Comparison of ENCODE assay signal across 18 cellular contexts in genomic region chr3:56917337-56917697, GRCh38.
DNase-seq lines count a peak whose midpoint lies in the region; ATAC-seq and TF ChIP-seq lines count a peak whose summit lies in the region.
"Had no signal": no experiment of that assay in that cellular context is flagged by ENCODE, and none has a peak within 500 bp of the region (broad histone marks: within the 10 kb centered on the region; RNA-seq: fewer than 3 reads in every experiment).

No MANE protein-coding gene starts in this region.

- no peaks in the 10 kb centered on the region for H4K20me1 ChIP-seq in OCI-LY1 (ENCODE audit: insufficient read depth, low read length)

- H3K27me3 Mint-ChIP-seq in activated T-cell treated with anti-CD3 and anti-CD28 coated beads, Interleukin-2, amount 50 U/mL, for 72 hours (ENCODE audit: low read depth), result no peaks in the 10 kb centered on the region
- H3K27me3 Mint-ChIP-seq in brain, result peaks cover 2% of the 10 kb centered on the region
- H3K27me3 Mint-ChIP-seq in stimulated activated naive CD8-positive, alpha-beta T cell treated with anti-CD3 and anti-CD28 coated beads, Interleukin-15, amount 100 ng/mL, for 72 hours, result no peaks in the 10 kb centered on the region

- H3K4me3 ChIP-seq in OCI-LY1 (ENCODE audit: low read depth, low read length, poor library complexity, severe bottlenecking), result peak overlapping the region; percentile 10
- H3K4me3 ChIP-seq: body of pancreas, dorsolateral prefrontal cortex, K562 had no signal

- no peak overlapping the region for H3K9ac ChIP-seq in OCI-LY1 (ENCODE audit: low read length)
- H3K9ac ChIP-seq: SK-N-SH had no signal

- H3K4me1 ChIP-seq in OCI-LY1 (ENCODE audit: insufficient read depth, low read length, severe bottlenecking), result peaks cover 58% of the 10 kb centered on the region
- H3K4me1 ChIP-seq: body of pancreas had no signal

- H3K4me3 Mint-ChIP-seq in activated T-cell treated with anti-CD3 and anti-CD28 coated beads, Interleukin-2, amount 50 U/mL, for 72 hours, result peak overlapping the region; percentile 89 to 95
- H3K4me3 Mint-ChIP-seq in brain, result no peak overlapping the region
- H3K4me3 Mint-ChIP-seq in stimulated activated naive CD8-positive, alpha-beta T cell treated with anti-CD3 and anti-CD28 coated beads, Interleukin-15, amount 100 ng/mL, for 72 hours, result peak overlapping the region; percentile 89 to 96
- H3K4me3 Mint-ChIP-seq: neural crest cell had no signal

- H3F3A ChIP-seq in OCI-LY1 (ENCODE audit: insufficient read depth, low read length), result peaks cover 8% of the 10 kb centered on the region; the same call in 1 of the 2 replicates

- no peak for ATAC-seq in activated T-cell treated with anti-CD3 and anti-CD28 coated beads, Interleukin-2, amount 50 U/mL, for 72 hours (replicated peaks in 1 of 2)
- no peak for ATAC-seq in stimulated activated naive CD8-positive, alpha-beta T cell treated with anti-CD3 and anti-CD28 coated beads, Interleukin-15, amount 100 ng/mL, for 72 hours
- ATAC-seq in GM19324 (IDR thresholded peaks at IDR 0.05; ENCODE audit: low FRiP score, unreplicated experiment) (no peak), GM19351 (IDR thresholded peaks at IDR 0.05; ENCODE audit: unreplicated experiment) (no peak)
- ATAC-seq: body of pancreas, K562 had no signal

- H3K36me3 Mint-ChIP-seq in activated T-cell treated with anti-CD3 and anti-CD28 coated beads, Interleukin-2, amount 50 U/mL, for 72 hours (ENCODE audit: insufficient read depth in 2 of 2), result peaks cover 0 to 4% of the 10 kb centered on the region in 2 donors
- no peaks in the 10 kb centered on the region for H3K36me3 Mint-ChIP-seq in brain

- no peaks in the 10 kb centered on the region for H3K27me3 ChIP-seq in OCI-LY1 (ENCODE audit: insufficient read depth, low read length)
- H3K27me3 ChIP-seq: body of pancreas, dorsolateral prefrontal cortex, right atrium auricular region, vagina had no signal

- H3K36me3 ChIP-seq in OCI-LY1 (ENCODE audit: insufficient read depth, low read length), result no peaks in the 10 kb centered on the region
- H3K36me3 ChIP-seq: right atrium auricular region, vagina, WERI-Rb-1 had no signal

- no peak for DNase-seq in activated T-cell treated with anti-CD3 and anti-CD28 coated beads, Interleukin-2, amount 50 U/mL, for 72 hours
- DNase-seq in activated T-cell treated with anti-CD3 and anti-CD28 coated beads for 4 hours, result no peak
- no peak for DNase-seq in stimulated activated naive CD8-positive, alpha-beta T cell treated with anti-CD3 and anti-CD28 coated beads, Interleukin-15, amount 100 ng/mL, for 72 hours
- DNase-seq in D341Med (ENCODE audit: low spot score), result no peak
- DNase-seq: body of pancreas; dorsolateral prefrontal cortex; left ventricle myocardium superior; SK-N-SH; stimulated activated CD4-positive, alpha-beta T cell treated with anti-CD3 and anti-CD28 coated beads, Interleukin-4, amount 100 ng/mL, for 1 hour; WERI-Rb-1 had no signal

- H3K9me3 Mint-ChIP-seq in activated T-cell treated with anti-CD3 and anti-CD28 coated beads, Interleukin-2, amount 50 U/mL, for 72 hours, result peaks cover 0 to 2% of the 10 kb centered on the region in 2 donors
- peaks cover 0 to 6% (median 2%) of the 10 kb centered on the region in 5 experiments for H3K9me3 Mint-ChIP-seq in brain
- no peaks in the 10 kb centered on the region for H3K9me3 Mint-ChIP-seq in stimulated activated naive CD8-positive, alpha-beta T cell treated with anti-CD3 and anti-CD28 coated beads, Interleukin-15, amount 100 ng/mL, for 72 hours
- H3K9me3 Mint-ChIP-seq: neural crest cell had no signal

- no peaks in the 10 kb centered on the region for H3K9me3 ChIP-seq in OCI-LY1 (ENCODE audit: low read length)
- H3K9me3 ChIP-seq: body of pancreas, right atrium auricular region, SK-N-SH, vagina had no signal

- TF ChIP-seq CTCF in OCI-LY1 (IDR thresholded peaks at IDR 0.05; ENCODE audit: low read length) (no peak), brain (conservative IDR thresholded peaks at IDR 0.05) (no peak)

- no peak overlapping the region for H2AFZ ChIP-seq in OCI-LY1 (ENCODE audit: low read length)

- peak overlapping the region; percentile 44 for H3K27ac Mint-ChIP-seq in activated T-cell treated with anti-CD3 and anti-CD28 coated beads, Interleukin-2, amount 50 U/mL, for 72 hours
- H3K27ac Mint-ChIP-seq in brain, result peak overlapping the region in 3 of 5 experiments; percentile 65 to 70 (median 68)
- H3K27ac Mint-ChIP-seq in stimulated activated naive CD8-positive, alpha-beta T cell treated with anti-CD3 and anti-CD28 coated beads, Interleukin-15, amount 100 ng/mL, for 72 hours, result peak overlapping the region; percentile 7 to 29

- peaks cover 92% of the 10 kb centered on the region for H3K4me1 Mint-ChIP-seq in activated T-cell treated with anti-CD3 and anti-CD28 coated beads, Interleukin-2, amount 50 U/mL, for 72 hours (ENCODE audit: low read depth)
- H3K4me1 Mint-ChIP-seq in brain, result peaks cover 45% of the 10 kb centered on the region
- H3K4me1 Mint-ChIP-seq in stimulated activated naive CD8-positive, alpha-beta T cell treated with anti-CD3 and anti-CD28 coated beads, Interleukin-15, amount 100 ng/mL, for 72 hours, result peaks cover 90% of the 10 kb centered on the region

- H3K79me2 ChIP-seq in OCI-LY1 (ENCODE audit: insufficient read depth, low read length), result no peaks in the 10 kb centered on the region

- peak overlapping the region; percentile 90 for H3K4me2 ChIP-seq in OCI-LY1 (ENCODE audit: low read length)
- H3K4me2 ChIP-seq: SK-N-SH had no signal

- peak overlapping the region; percentile 89 for H3K27ac ChIP-seq in OCI-LY1 (ENCODE audit: low read depth, low read length, poor library complexity, severe bottlenecking)
- H3K27ac ChIP-seq: body of pancreas, vagina, WERI-Rb-1 had no signal

- no peaks in the 10 kb centered on the region for H3K9me2 ChIP-seq in OCI-LY1 (ENCODE audit: low read depth, low read length)
- H3K9me2 ChIP-seq: SK-N-SH had no signal

Comparison
In these comparisons a context has a peak if more than half of its experiments do, and no peak if none do; other contexts are left out.
1. H3K27ac Mint-ChIP-seq: peak in every context shown above with its lines; median percentile 68 in brain; 44 in activated T-cell treated with anti-CD3 and anti-CD28 coated beads, Interleukin-2, amount 50 U/mL, for 72 hours; 18 in stimulated activated naive CD8-positive, alpha-beta T cell treated with anti-CD3 and anti-CD28 coated beads, Interleukin-15, amount 100 ng/mL, for 72 hours.
2. H3K4me3 Mint-ChIP-seq: peak in activated T-cell treated with anti-CD3 and anti-CD28 coated beads, Interleukin-2, amount 50 U/mL, for 72 hours (2 of 2) and stimulated activated naive CD8-positive, alpha-beta T cell treated with anti-CD3 and anti-CD28 coated beads, Interleukin-15, amount 100 ng/mL, for 72 hours (2 of 2); none in brain (0 of 5).